In the genomic region with DNA sequence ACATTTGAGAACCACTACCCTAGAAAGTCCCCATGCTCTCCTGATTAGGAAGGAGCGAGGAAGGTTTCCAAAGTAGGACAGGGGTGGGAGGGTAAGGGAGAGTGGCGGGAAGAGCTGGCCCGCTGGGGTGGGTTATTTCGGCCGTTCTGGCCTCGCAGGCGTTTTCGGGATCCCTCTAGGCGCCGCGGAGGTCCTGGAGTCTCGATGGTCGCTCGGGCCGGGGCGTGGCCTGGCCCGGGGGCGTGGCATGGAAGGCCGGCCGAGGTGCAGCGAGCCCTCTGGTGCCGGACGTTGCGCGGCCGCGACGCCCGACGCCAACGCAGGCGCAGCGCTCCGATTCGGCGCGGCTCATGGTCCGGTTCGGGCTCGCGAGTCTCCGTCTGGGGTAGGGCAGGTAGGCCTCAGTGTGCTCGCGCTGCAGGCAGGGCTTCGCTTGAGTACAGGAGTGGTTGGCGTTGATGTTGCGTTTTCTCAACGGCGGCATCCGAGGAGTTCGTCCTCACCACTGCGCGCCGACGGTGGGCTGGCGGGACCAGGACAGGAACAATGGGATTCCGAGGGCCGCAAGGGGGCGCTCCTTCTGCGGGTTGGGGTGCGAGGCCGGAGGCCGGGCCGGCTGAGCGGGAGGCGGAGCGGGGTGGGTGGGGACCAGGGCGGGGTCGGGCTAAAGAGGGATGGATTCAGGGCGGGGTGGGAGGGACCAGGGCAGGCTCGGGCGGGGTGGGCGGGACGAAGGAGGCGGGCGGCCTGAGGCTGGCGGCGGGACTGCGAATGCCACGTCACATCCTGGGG, we compare ENCODE assay signal across 1 cellular context.
TF ChIP-seq lines count a peak whose summit lies in the region.

A gene with protein sequence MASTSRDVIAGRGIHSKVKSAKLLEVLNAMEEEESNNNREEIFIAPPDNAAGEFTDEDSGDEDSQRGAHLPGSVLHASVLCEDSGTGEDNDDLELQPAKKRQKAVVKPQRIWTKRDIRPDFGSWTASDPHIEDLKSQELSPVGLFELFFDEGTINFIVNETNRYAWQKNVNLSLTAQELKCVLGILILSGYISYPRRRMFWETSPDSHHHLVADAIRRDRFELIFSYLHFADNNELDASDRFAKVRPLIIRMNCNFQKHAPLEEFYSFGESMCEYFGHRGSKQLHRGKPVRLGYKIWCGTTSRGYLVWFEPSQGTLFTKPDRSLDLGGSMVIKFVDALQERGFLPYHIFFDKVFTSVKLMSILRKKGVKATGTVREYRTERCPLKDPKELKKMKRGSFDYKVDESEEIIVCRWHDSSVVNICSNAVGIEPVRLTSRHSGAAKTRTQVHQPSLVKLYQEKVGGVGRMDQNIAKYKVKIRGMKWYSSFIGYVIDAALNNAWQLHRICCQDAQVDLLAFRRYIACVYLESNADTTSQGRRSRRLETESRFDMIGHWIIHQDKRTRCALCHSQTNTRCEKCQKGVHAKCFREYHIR (plus strand): TSS at position 287 of the 792 bp plus-strand sequence. CDS start 7,628 bp downstream, outside the sequence.

TF ChIP-seq in WTC11, 78 proteins besides CTCF, POLR2A, EP300 and RAD21 (continued from another document):
- TF ChIP-seq, protein P1, sequence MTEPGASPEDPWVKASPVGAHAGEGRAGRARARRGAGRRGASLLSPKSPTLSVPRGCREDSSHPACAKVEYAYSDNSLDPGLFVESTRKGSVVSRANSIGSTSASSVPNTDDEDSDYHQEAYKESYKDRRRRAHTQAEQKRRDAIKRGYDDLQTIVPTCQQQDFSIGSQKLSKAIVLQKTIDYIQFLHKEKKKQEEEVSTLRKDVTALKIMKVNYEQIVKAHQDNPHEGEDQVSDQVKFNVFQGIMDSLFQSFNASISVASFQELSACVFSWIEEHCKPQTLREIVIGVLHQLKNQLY (CRISPR knock-in tag; IDR thresholded peaks at IDR 0.05), result 0 out of 2 replicates have a peak, but pooled peaks have one; percentile 86
- TF ChIP-seq RELA (CRISPR knock-in tag; IDR thresholded peaks at IDR 0.05; ENCODE audit: borderline replicate concordance) (peak; percentile 91; the same call in 1 of the 2 replicates), SP1 (CRISPR knock-in tag; conservative IDR thresholded peaks at IDR 0.05) (peak; percentile 96), NR1H2 (CRISPR knock-in tag; IDR thresholded peaks at IDR 0.05) (no peak), TEAD1 (CRISPR knock-in tag; IDR thresholded peaks at IDR 0.05) (peak; percentile 97), FOXJ3 (CRISPR knock-in tag; IDR thresholded peaks at IDR 0.05; ENCODE audit: borderline replicate concordance) (no peak), FOXP1 (CRISPR knock-in tag; IDR thresholded peaks at IDR 0.05; ENCODE audit: borderline replicate concordance) (peak; percentile 98), ZNF317 (CRISPR knock-in tag; IDR thresholded peaks at IDR 0.05; ENCODE audit: borderline replicate concordance, low read depth) (peak; percentile 65), ZNF232 (CRISPR knock-in tag; IDR thresholded peaks at IDR 0.05) (peak; percentile 93; the same call in 1 of the 2 replicates), ZNF396 (CRISPR knock-in tag; IDR thresholded peaks at IDR 0.05; ENCODE audit: borderline replicate concordance) (no peak), ETV6 (CRISPR knock-in tag; IDR thresholded peaks at IDR 0.05) (peak; percentile 96)
- TF ChIP-seq, protein P2, sequence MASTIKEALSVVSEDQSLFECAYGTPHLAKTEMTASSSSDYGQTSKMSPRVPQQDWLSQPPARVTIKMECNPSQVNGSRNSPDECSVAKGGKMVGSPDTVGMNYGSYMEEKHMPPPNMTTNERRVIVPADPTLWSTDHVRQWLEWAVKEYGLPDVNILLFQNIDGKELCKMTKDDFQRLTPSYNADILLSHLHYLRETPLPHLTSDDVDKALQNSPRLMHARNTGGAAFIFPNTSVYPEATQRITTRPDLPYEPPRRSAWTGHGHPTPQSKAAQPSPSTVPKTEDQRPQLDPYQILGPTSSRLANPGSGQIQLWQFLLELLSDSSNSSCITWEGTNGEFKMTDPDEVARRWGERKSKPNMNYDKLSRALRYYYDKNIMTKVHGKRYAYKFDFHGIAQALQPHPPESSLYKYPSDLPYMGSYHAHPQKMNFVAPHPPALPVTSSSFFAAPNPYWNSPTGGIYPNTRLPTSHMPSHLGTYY (CRISPR knock-in tag; IDR thresholded peaks at IDR 0.05), result no peak
- TF ChIP-seq, protein P3, sequence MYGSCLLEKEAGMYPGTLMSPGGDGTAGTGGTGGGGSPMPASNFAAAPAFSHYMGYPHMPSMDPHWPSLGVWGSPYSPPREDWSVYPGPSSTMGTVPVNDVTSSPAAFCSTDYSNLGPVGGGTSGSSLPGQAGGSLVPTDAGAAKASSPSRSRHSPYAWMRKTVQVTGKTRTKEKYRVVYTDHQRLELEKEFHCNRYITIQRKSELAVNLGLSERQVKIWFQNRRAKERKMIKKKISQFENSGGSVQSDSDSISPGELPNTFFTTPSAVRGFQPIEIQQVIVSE (CRISPR knock-in tag; IDR thresholded peaks at IDR 0.05; ENCODE audit: borderline replicate concordance), result no peak
- TF ChIP-seq, protein P4, sequence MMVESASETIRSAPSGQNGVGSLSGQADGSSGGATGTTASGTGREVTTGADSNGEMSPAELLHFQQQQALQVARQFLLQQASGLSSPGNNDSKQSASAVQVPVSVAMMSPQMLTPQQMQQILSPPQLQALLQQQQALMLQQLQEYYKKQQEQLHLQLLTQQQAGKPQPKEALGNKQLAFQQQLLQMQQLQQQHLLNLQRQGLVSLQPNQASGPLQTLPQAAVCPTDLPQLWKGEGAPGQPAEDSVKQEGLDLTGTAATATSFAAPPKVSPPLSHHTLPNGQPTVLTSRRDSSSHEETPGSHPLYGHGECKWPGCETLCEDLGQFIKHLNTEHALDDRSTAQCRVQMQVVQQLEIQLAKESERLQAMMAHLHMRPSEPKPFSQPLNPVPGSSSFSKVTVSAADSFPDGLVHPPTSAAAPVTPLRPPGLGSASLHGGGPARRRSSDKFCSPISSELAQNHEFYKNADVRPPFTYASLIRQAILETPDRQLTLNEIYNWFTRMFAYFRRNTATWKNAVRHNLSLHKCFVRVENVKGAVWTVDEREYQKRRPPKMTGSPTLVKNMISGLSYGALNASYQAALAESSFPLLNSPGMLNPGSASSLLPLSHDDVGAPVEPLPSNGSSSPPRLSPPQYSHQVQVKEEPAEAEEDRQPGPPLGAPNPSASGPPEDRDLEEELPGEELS (CRISPR knock-in tag; IDR thresholded peaks at IDR 0.05), result peak; percentile 87; the same call in 1 of the 2 replicates
- TF ChIP-seq, protein P5, sequence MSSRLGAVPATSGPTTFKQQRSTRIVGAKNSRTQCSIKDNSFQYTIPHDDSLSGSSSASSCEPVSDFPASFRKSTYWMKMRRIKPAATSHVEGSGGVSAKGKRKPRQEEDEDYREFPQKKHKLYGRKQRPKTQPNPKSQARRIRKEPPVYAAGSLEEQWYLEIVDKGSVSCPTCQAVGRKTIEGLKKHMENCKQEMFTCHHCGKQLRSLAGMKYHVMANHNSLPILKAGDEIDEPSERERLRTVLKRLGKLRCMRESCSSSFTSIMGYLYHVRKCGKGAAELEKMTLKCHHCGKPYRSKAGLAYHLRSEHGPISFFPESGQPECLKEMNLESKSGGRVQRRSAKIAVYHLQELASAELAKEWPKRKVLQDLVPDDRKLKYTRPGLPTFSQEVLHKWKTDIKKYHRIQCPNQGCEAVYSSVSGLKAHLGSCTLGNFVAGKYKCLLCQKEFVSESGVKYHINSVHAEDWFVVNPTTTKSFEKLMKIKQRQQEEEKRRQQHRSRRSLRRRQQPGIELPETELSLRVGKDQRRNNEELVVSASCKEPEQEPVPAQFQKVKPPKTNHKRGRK (CRISPR knock-in tag; IDR thresholded peaks at IDR 0.05; ENCODE audit: borderline replicate concordance), result no peak
- TF ChIP-seq, protein P6, sequence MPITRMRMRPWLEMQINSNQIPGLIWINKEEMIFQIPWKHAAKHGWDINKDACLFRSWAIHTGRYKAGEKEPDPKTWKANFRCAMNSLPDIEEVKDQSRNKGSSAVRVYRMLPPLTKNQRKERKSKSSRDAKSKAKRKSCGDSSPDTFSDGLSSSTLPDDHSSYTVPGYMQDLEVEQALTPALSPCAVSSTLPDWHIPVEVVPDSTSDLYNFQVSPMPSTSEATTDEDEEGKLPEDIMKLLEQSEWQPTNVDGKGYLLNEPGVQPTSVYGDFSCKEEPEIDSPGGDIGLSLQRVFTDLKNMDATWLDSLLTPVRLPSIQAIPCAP (CRISPR knock-in tag; IDR thresholded peaks at IDR 0.05), result peak; percentile 78; the same call in 1 of the 2 replicates
- TF ChIP-seq, protein P7, sequence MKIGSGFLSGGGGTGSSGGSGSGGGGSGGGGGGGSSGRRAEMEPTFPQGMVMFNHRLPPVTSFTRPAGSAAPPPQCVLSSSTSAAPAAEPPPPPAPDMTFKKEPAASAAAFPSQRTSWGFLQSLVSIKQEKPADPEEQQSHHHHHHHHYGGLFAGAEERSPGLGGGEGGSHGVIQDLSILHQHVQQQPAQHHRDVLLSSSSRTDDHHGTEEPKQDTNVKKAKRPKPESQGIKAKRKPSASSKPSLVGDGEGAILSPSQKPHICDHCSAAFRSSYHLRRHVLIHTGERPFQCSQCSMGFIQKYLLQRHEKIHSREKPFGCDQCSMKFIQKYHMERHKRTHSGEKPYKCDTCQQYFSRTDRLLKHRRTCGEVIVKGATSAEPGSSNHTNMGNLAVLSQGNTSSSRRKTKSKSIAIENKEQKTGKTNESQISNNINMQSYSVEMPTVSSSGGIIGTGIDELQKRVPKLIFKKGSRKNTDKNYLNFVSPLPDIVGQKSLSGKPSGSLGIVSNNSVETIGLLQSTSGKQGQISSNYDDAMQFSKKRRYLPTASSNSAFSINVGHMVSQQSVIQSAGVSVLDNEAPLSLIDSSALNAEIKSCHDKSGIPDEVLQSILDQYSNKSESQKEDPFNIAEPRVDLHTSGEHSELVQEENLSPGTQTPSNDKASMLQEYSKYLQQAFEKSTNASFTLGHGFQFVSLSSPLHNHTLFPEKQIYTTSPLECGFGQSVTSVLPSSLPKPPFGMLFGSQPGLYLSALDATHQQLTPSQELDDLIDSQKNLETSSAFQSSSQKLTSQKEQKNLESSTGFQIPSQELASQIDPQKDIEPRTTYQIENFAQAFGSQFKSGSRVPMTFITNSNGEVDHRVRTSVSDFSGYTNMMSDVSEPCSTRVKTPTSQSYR (CRISPR knock-in tag; IDR thresholded peaks at IDR 0.05), result no peak
- TF ChIP-seq, protein P8, sequence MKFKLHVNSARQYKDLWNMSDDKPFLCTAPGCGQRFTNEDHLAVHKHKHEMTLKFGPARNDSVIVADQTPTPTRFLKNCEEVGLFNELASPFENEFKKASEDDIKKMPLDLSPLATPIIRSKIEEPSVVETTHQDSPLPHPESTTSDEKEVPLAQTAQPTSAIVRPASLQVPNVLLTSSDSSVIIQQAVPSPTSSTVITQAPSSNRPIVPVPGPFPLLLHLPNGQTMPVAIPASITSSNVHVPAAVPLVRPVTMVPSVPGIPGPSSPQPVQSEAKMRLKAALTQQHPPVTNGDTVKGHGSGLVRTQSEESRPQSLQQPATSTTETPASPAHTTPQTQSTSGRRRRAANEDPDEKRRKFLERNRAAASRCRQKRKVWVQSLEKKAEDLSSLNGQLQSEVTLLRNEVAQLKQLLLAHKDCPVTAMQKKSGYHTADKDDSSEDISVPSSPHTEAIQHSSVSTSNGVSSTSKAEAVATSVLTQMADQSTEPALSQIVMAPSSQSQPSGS (CRISPR knock-in tag; IDR thresholded peaks at IDR 0.05; ENCODE audit: borderline replicate concordance, low read depth), result no peak
